In genomic region chr12:120650249-120650690, GRCh38 we compare ENCODE assay signal across 19 cellular contexts. TPM values are rescaled to one million over a fixed set of nuclear protein-coding genes. Genes with fewer than 3 reads are reported as not detected.
DNase-seq lines count a peak whose midpoint lies in the region; ATAC-seq and TF ChIP-seq lines count a peak whose summit lies in the region.
"Had no signal": no experiment of that assay in that cellular context is flagged by ENCODE, and none has a peak within 500 bp of the region (broad histone marks: within the 10 kb centered on the region; RNA-seq: fewer than 3 reads in every experiment).

No MANE protein-coding gene starts in this region.

- in situ Hi-C loops in gastrocnemius medialis (cut with MboI; ENCODE audit: low sequenced_read_pairs in 4 of 4), result no loop called here

- ATAC-seq in gastrocnemius medialis, result no peak
- ATAC-seq in GM18909 (IDR thresholded peaks at IDR 0.05; ENCODE audit: poor library complexity, unreplicated experiment), result no peak
- no peak for ATAC-seq in GM18868 (IDR thresholded peaks at IDR 0.05; ENCODE audit: unreplicated experiment)
- ATAC-seq: esophagus mucosa, natural killer cell had no signal

- DNase-seq in H7 (peak; percentile 19), dorsolateral prefrontal cortex (no peak), gastrocnemius medialis (no peak), T-helper 9 cell (no peak)
- DNase-seq in activated CD4-positive, alpha-beta T cell treated with anti-CD3 and anti-CD28 coated beads for 1 hour, result no peak
- DNase-seq: activated CD4-positive, CD25-positive, alpha-beta regulatory T cell; Caco-2; effector CD4-positive, alpha-beta T cell; natural killer cell; NCI-H1105; OCI-M1 had no signal

- H3K27ac ChIP-seq in ACC112 (ENCODE audit: low read depth, low read length), result no peak overlapping the region
- peak overlapping the region in 52 of 59 donors; percentile 2 to 88 (median 76) for H3K27ac ChIP-seq in dorsolateral prefrontal cortex
- peak overlapping the region in 3 of 4 donors; percentile 25 to 44 (median 38) for H3K27ac ChIP-seq in gastrocnemius medialis
- H3K27ac ChIP-seq: cardiac muscle cell, SJSA1 had no signal

- H3K4me3 ChIP-seq in ACC112 (ENCODE audit: low read depth, low read length), result peak overlapping the region; percentile 69; the same call in 1 of the 2 replicates
- no peak overlapping the region for H3K4me3 ChIP-seq in H7 (ENCODE audit: insufficient read depth, low read depth, low read length)
- peak overlapping the region in 56 of 59 donors; percentile 7 to 63 (median 46) for H3K4me3 ChIP-seq in dorsolateral prefrontal cortex
- peak overlapping the region in 3 of 4 donors; percentile 33 to 47 (median 37) for H3K4me3 ChIP-seq in gastrocnemius medialis
- H3K4me3 ChIP-seq: cardiac muscle cell had no signal

- H3K36me3 ChIP-seq in ACC112 (ENCODE audit: insufficient read depth, low read length), result no peaks in the 10 kb centered on the region
- H3K36me3 ChIP-seq in H7 (replicated peaks; ENCODE audit: control insufficient read depth, insufficient read depth, low read length), result no peaks in the 10 kb centered on the region
- no peaks in the 10 kb centered on the region for H3K36me3 ChIP-seq in gastrocnemius medialis
- H3K36me3 ChIP-seq: cardiac muscle cell, SJSA1, tibial nerve had no signal

- H3K9me3 ChIP-seq in gastrocnemius medialis, result no peaks in the 10 kb centered on the region
- H3K9me3 ChIP-seq: Caco-2, SJSA1, tibial nerve had no signal

- H2AFZ ChIP-seq in ACC112 (ENCODE audit: low read length, unreplicated experiment), result no peak overlapping the region

- H3K27me3 ChIP-seq in ACC112 (ENCODE audit: insufficient read depth, low read length), result peaks cover 14% of the 10 kb centered on the region; the same call in 1 of the 2 replicates
- peaks cover 8% of the 10 kb centered on the region; the same call in 1 of the 2 replicates for H3K27me3 ChIP-seq in H7 (ENCODE audit: control insufficient read depth, insufficient read depth, low read length)
- peaks cover 0 to 5% (median 0%) of the 10 kb centered on the region in 45 donors for H3K27me3 ChIP-seq in dorsolateral prefrontal cortex
- peaks cover 2 to 11% (median 4%) of the 10 kb centered on the region in 3 donors for H3K27me3 ChIP-seq in gastrocnemius medialis
- H3K27me3 ChIP-seq: SJSA1 had no signal

- H3K79me2 ChIP-seq in ACC112 (ENCODE audit: control insufficient read depth, insufficient read depth, low read length, unreplicated experiment), result no peaks in the 10 kb centered on the region

- intact Hi-C loops in dorsolateral prefrontal cortex (cut with DNase I), result loop anchor here in 1 of 2 donors (2.0 to 5.0 kb wide), 2 partner anchors 213 to 321 kb away; partner anchors contain the start of gene COX6A1
- intact Hi-C loops in gastrocnemius medialis (cut with DNase I; ENCODE audit: low total_unique reads), result no loop called here

- H3K4me1 ChIP-seq in ACC112 (ENCODE audit: control insufficient read depth, insufficient read depth, low read length, unreplicated experiment) (peaks cover 3% of the 10 kb centered on the region), gastrocnemius medialis (peaks cover 14 to 17% of the 10 kb centered on the region in 2 donors)
- H3K4me1 ChIP-seq: Caco-2 had no signal

- TF ChIP-seq CTCF in dorsolateral prefrontal cortex (IDR thresholded peaks at IDR 0.05 in 54 of 56, conservative IDR thresholded peaks at IDR 0.05 in 2 of 56; ENCODE audit: low read depth in 1 of 56, partially characterized antibody in 56 of 56), result no peak
- TF ChIP-seq CTCF in gastrocnemius medialis (IDR thresholded peaks at IDR 0.05 in 4 of 5, conservative IDR thresholded peaks at IDR 0.05 in 1 of 5), result no peak

- no peak for TF ChIP-seq POLR2A in gastrocnemius medialis (IDR thresholded peaks at IDR 0.05)

RNA-seq across cellular contexts. Expression of gene CABP1, which starts 9.8 kb away (rescaled TPM):
- total RNA-seq in H7 (2014; rRNA removed; shearing (Covaris generic)), result 4.4 and 6.0 TPM in 2 replicates
- 100 to 1,000 TPM; 104 to 566 (median 357) TPM for total RNA-seq in dorsolateral prefrontal cortex
- 1 to 10 TPM in 1 of 4 donors, under 1 TPM in 2, not detected in 1; 0.52 to 1.6 (median 0.62) TPM for total RNA-seq in gastrocnemius medialis
- total RNA-seq: cardiac muscle cell; natural killer cell; SJSA1; T-helper 2 cell treated with Interferon-gamma antibody and Interleukin-4, amounts not matched to agents 100 ng/mL and 5 ng/mL, for 36 hours had no signal

RNA-seq across cellular contexts. Expression of gene MLEC, which starts 36.7 kb away (rescaled TPM):
- total RNA-seq in H7 (2014; rRNA removed; shearing (Covaris generic)), result 142 and 181 TPM in 2 replicates
- total RNA-seq in dorsolateral prefrontal cortex (10 to 100 TPM; 50.4 to 97.1 (median 73.3) TPM), gastrocnemius medialis (10 to 100 TPM; 46.5 to 89.4 (median 60.1) TPM)

RNA-seq across cellular contexts. Expression of gene UNC119B, which starts 60.0 kb away (rescaled TPM):
- 15.8 and 26.4 TPM in 2 replicates for total RNA-seq in H7 (2014; rRNA removed; shearing (Covaris generic))
- total RNA-seq in dorsolateral prefrontal cortex (10 to 100 TPM; 19.6 to 43.0 (median 27.2) TPM), gastrocnemius medialis (1 to 10 TPM; 4.7 to 8.7 (median 7.8) TPM)

Comparison
In these comparisons a context has a peak if more than half of its experiments do, and no peak if none do; other contexts are left out.
1. RNA of gene CABP1, which starts 9.8 kb away (total RNA-seq): 104 to 566 TPM in dorsolateral prefrontal cortex; 4.4 to 6.0 TPM in H7 and 0.52 to 1.6 TPM in gastrocnemius medialis; every median in the first group is over 10 times any median in the second.